ENCODE assay signal across 18 cellular contexts in the genomic region with DNA sequence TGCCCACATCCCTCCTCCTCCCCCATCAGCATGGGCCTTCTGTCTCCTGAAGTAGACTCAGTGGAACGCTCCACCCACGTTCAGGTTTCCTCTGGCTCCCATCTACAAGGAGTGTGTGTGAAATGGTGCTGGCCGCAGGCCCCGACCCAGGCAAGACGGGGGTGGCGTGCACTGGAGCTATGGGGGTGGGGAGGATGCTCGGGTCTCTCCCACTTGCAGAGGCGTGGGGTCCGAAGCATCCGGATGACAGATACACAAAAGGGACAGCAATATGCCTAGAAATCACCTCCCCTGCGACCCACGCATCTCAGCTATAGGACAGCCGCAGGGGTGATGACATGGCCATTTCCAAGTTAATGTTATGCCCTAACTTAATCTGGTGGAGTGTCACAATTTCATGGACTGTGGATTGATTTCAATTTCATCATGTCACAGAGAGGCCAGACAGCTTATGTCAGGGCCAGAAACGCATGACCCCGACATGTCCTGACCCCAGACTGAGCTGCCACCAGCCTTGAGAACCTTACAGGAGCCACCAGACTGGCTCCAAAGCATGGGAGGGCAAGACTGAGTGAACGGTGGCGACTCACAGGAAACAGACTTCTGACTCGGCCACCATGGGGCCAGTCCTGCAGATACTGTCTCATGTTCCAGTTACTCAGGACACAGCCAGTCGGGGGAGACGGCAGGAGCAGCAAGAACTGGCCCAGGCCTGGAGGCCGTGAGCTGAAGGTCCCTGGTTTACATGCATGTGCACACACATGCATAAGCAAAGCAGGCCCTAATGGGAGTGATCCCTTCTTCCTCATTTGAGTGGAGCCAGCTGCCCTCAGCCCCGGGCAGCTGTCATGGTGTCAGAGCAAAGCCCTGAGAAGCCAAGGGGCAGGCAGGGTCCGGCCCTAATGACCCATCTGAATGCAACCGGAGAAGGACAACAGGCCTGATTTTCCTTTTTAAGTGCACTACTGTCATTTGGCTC.
DNase-seq lines count a peak whose midpoint lies in the region; ATAC-seq and TF ChIP-seq lines count a peak whose summit lies in the region.
"Had no signal": no experiment of that assay in that cellular context is flagged by ENCODE, and none has a peak within 500 bp of the region (broad histone marks: within the 10 kb centered on the region; RNA-seq: fewer than 3 reads in every experiment).

No MANE protein-coding gene starts in this region.

- H3K36me3 Mint-ChIP-seq in activated naive CD4-positive, alpha-beta T cell treated with anti-CD3 and anti-CD28 coated beads, Interleukin-2, amount 50 U/mL, for 24 hours, result peaks cover 8% of the 10 kb centered on the region
- H3K36me3 Mint-ChIP-seq in activated naive CD4-positive, alpha-beta T cell treated with anti-CD3 and anti-CD28 coated beads, Interleukin-2, amount 10 ng/mL, durations not matched to agents 7 days and 5 days, result peaks cover 28% of the 10 kb centered on the region
- peaks cover 53% of the 10 kb centered on the region for H3K36me3 Mint-ChIP-seq in Calu3 (ENCODE audit: insufficient read depth, unreplicated experiment)
- H3K36me3 Mint-ChIP-seq: natural killer cell treated with Interleukin-12 subunit alpha and Interleukin-12 subunit beta and Interleukin-15 and Interleukin-18, amount 100 ng/mL, for 72 hours had no signal

- CTCF ChIA-PET in activated naive CD4-positive, alpha-beta T cell treated with anti-CD3 and anti-CD28 coated beads, Interleukin-2, amount 10 ng/mL, durations not matched to agents 7 days and 5 days (lab: Charles Lee), result no interaction called here
- CTCF ChIA-PET in Calu3 (lab: Charles Lee), result no interaction called here

- H3K9ac ChIP-seq in OCI-LY3 (ENCODE audit: low read length), result no peak overlapping the region

- no peak overlapping the region for H2AFZ ChIP-seq in OCI-LY3 (ENCODE audit: low read depth, low read length)

- H4K20me1 ChIP-seq in OCI-LY3 (ENCODE audit: insufficient read depth, low read length), result peaks cover 2% of the 10 kb centered on the region; the same call in 1 of the 2 replicates

- H3K4me1 ChIP-seq in OCI-LY3 (ENCODE audit: low read length) (0 out of 2 replicates have a peak, but pooled peaks cover 4% of the 10 kb centered on the region), foreskin keratinocyte (no peaks in the 10 kb centered on the region), Peyer's patch (peaks cover 0 to 9% (median 0%) of the 10 kb centered on the region in 4 donors)

- H3K9me3 Mint-ChIP-seq in activated naive CD4-positive, alpha-beta T cell treated with anti-CD3 and anti-CD28 coated beads, Interleukin-2, amount 50 U/mL, for 24 hours, result no peaks in the 10 kb centered on the region
- H3K9me3 Mint-ChIP-seq in activated naive CD4-positive, alpha-beta T cell treated with anti-CD3 and anti-CD28 coated beads, Interleukin-2, amount 10 ng/mL, durations not matched to agents 7 days and 5 days, result no peaks in the 10 kb centered on the region
- H3K9me3 Mint-ChIP-seq in stimulated activated naive CD8-positive, alpha-beta T cell treated with anti-CD3 and anti-CD28 coated beads, Interleukin-15, amount 100 ng/mL, for 72 hours, result no peaks in the 10 kb centered on the region
- H3K9me3 Mint-ChIP-seq in Calu3 (ENCODE audit: low read depth, unreplicated experiment), result no peaks in the 10 kb centered on the region
- H3K9me3 Mint-ChIP-seq: natural killer cell treated with Interleukin-12 subunit alpha and Interleukin-12 subunit beta and Interleukin-15 and Interleukin-18, amount 100 ng/mL, for 72 hours had no signal

- H3K4me2 ChIP-seq in OCI-LY3 (ENCODE audit: low read length), result no peak overlapping the region

- BruUV-seq in Calu3 (replicated peaks; lab: Mats Ljungman, UMichigan), result no TSS peak

- H3K27me3 ChIP-seq in OCI-LY3 (ENCODE audit: low read depth, low read length), result no peaks in the 10 kb centered on the region
- H3K27me3 ChIP-seq in foreskin keratinocyte, result no peaks in the 10 kb centered on the region
- no peaks in the 10 kb centered on the region for H3K27me3 ChIP-seq in Peyer's patch

- H3K4me3 Mint-ChIP-seq in activated naive CD4-positive, alpha-beta T cell treated with anti-CD3 and anti-CD28 coated beads, Interleukin-2, amount 50 U/mL, for 24 hours, result no peak overlapping the region
- H3K4me3 Mint-ChIP-seq in activated naive CD4-positive, alpha-beta T cell treated with anti-CD3 and anti-CD28 coated beads, Interleukin-2, amount 10 ng/mL, durations not matched to agents 7 days and 5 days, result no peak overlapping the region
- no peak overlapping the region for H3K4me3 Mint-ChIP-seq in stimulated activated naive CD8-positive, alpha-beta T cell treated with anti-CD3 and anti-CD28 coated beads, Interleukin-15, amount 100 ng/mL, for 72 hours
- H3K4me3 Mint-ChIP-seq in Calu3 (ENCODE audit: low read depth, unreplicated experiment), result no peak overlapping the region
- H3K4me3 Mint-ChIP-seq: natural killer cell treated with Interleukin-12 subunit alpha and Interleukin-12 subunit beta and Interleukin-15 and Interleukin-18, amount 100 ng/mL, for 72 hours had no signal

- peak overlapping the region; percentile 73 for H3K27ac Mint-ChIP-seq in activated naive CD4-positive, alpha-beta T cell treated with anti-CD3 and anti-CD28 coated beads, Interleukin-2, amount 50 U/mL, for 24 hours
- no peak overlapping the region for H3K27ac Mint-ChIP-seq in activated naive CD4-positive, alpha-beta T cell treated with anti-CD3 and anti-CD28 coated beads, Interleukin-2, amount 10 ng/mL, durations not matched to agents 7 days and 5 days
- peak overlapping the region; percentile 65 to 72 for H3K27ac Mint-ChIP-seq in stimulated activated naive CD8-positive, alpha-beta T cell treated with anti-CD3 and anti-CD28 coated beads, Interleukin-15, amount 100 ng/mL, for 72 hours
- H3K27ac Mint-ChIP-seq in Calu3 (ENCODE audit: unreplicated experiment), result no peak overlapping the region
- H3K27ac Mint-ChIP-seq: natural killer cell treated with Interleukin-12 subunit alpha and Interleukin-12 subunit beta and Interleukin-15 and Interleukin-18, amount 100 ng/mL, for 72 hours had no signal

- H3K36me3 ChIP-seq in OCI-LY3 (replicated peaks; ENCODE audit: low read depth, low read length), result peaks cover 81% of the 10 kb centered on the region
- peaks cover 0 to 46% (median 0%) of the 10 kb centered on the region in 3 donors for H3K36me3 ChIP-seq in Peyer's patch
- H3K36me3 ChIP-seq: WERI-Rb-1 had no signal

- H3K4me3 ChIP-seq in OCI-LY3 (ENCODE audit: low read length) (no peak overlapping the region), Peyer's patch (no peak overlapping the region)

- intact Hi-C loops in Calu3 (cut with micrococcal nuclease; ENCODE audit: unreplicated experiment), result no loop called here

- H3K4me1 Mint-ChIP-seq in activated naive CD4-positive, alpha-beta T cell treated with anti-CD3 and anti-CD28 coated beads, Interleukin-2, amount 50 U/mL, for 24 hours, result no peaks in the 10 kb centered on the region
- H3K4me1 Mint-ChIP-seq in activated naive CD4-positive, alpha-beta T cell treated with anti-CD3 and anti-CD28 coated beads, Interleukin-2, amount 10 ng/mL, durations not matched to agents 7 days and 5 days, result no peaks in the 10 kb centered on the region
- peaks cover 8% of the 10 kb centered on the region for H3K4me1 Mint-ChIP-seq in stimulated activated naive CD8-positive, alpha-beta T cell treated with anti-CD3 and anti-CD28 coated beads, Interleukin-15, amount 100 ng/mL, for 72 hours
- no peaks in the 10 kb centered on the region for H3K4me1 Mint-ChIP-seq in Calu3 (ENCODE audit: low read depth, unreplicated experiment)

- no peaks in the 10 kb centered on the region for H3K79me2 ChIP-seq in OCI-LY3 (ENCODE audit: low read length)

- no peak for TF ChIP-seq POLR2A in Peyer's patch (IDR thresholded peaks at IDR 0.05)

- H3K27me3 Mint-ChIP-seq in activated naive CD4-positive, alpha-beta T cell treated with anti-CD3 and anti-CD28 coated beads, Interleukin-2, amount 50 U/mL, for 24 hours, result no peaks in the 10 kb centered on the region
- H3K27me3 Mint-ChIP-seq in activated naive CD4-positive, alpha-beta T cell treated with anti-CD3 and anti-CD28 coated beads, Interleukin-2, amount 10 ng/mL, durations not matched to agents 7 days and 5 days, result no peaks in the 10 kb centered on the region
- no peaks in the 10 kb centered on the region for H3K27me3 Mint-ChIP-seq in stimulated activated naive CD8-positive, alpha-beta T cell treated with anti-CD3 and anti-CD28 coated beads, Interleukin-15, amount 100 ng/mL, for 72 hours
- no peaks in the 10 kb centered on the region for H3K27me3 Mint-ChIP-seq in Calu3 (ENCODE audit: unreplicated experiment)
- H3K27me3 Mint-ChIP-seq: natural killer cell treated with Interleukin-12 subunit alpha and Interleukin-12 subunit beta and Interleukin-15 and Interleukin-18, amount 100 ng/mL, for 72 hours had no signal

- TF ChIP-seq CTCF in OCI-LY3 (IDR thresholded peaks at IDR 0.05; ENCODE audit: low read depth, low read length), result no peak
- no peak for TF ChIP-seq CTCF in foreskin keratinocyte (conservative IDR thresholded peaks at IDR 0.05)
- no peak for TF ChIP-seq CTCF in Peyer's patch (IDR thresholded peaks at IDR 0.05)
- TF ChIP-seq CTCF in Calu3 (IDR thresholded peaks at IDR 0.05; ENCODE audit: unreplicated experiment), result no peak

- ATAC-seq in foreskin keratinocyte, result peak; percentile 52
- ATAC-seq in stimulated activated naive CD8-positive, alpha-beta T cell treated with anti-CD3 and anti-CD28 coated beads, Interleukin-15, amount 100 ng/mL, for 72 hours, result no peak
- ATAC-seq: natural killer cell treated with Interleukin-12 subunit alpha and Interleukin-12 subunit beta and Interleukin-15 and Interleukin-18, amount 100 ng/mL, for 72 hours had no signal

- 0 out of 2 replicates have a peak overlapping the region, but pooled peaks have one; percentile 3 for H3K27ac ChIP-seq in OCI-LY3 (ENCODE audit: low read length)
- H3K27ac ChIP-seq in foreskin keratinocyte, result no peak overlapping the region
- H3K27ac ChIP-seq in Peyer's patch, result no peak overlapping the region
- H3K27ac ChIP-seq: WERI-Rb-1 had no signal

- DNase-seq in activated naive CD4-positive, alpha-beta T cell treated with anti-CD3 and anti-CD28 coated beads, Interleukin-2, amount 10 ng/mL, durations not matched to agents 7 days and 5 days, result no peak
- no peak for DNase-seq in foreskin keratinocyte
- DNase-seq in stimulated activated naive CD8-positive, alpha-beta T cell treated with anti-CD3 and anti-CD28 coated beads, Interleukin-15, amount 100 ng/mL, for 72 hours, result no peak
- DNase-seq in Peyer's patch, result no peak
- DNase-seq in COR-L47 (lab: John Stamatoyannopoulos, UW), result no peak
- no peak for DNase-seq in Calu3
- DNase-seq: activated CD8-positive, alpha-beta memory T cell treated with anti-CD3 and anti-CD28 coated beads, Interleukin-2, amount 50 U/mL, for 4 hours; hypothalamus; left ventricle myocardium superior; NCI-H1436; NCI-H446; right cardiac atrium; stimulated activated CD8-positive, alpha-beta memory T cell treated with anti-CD3 and anti-CD28 coated beads, Interleukin-4, amount 100 ng/mL, for 48 hours; SW 1271; WERI-Rb-1 had no signal

- no peaks in the 10 kb centered on the region for H3K9me3 ChIP-seq in OCI-LY3 (ENCODE audit: insufficient read depth, low read length)
- no peaks in the 10 kb centered on the region for H3K9me3 ChIP-seq in Peyer's patch

Comparison
In these comparisons a context has a peak if more than half of its experiments do, and no peak if none do; other contexts are left out.
1. H3K27ac Mint-ChIP-seq: peak in activated naive CD4-positive, alpha-beta T cell treated with anti-CD3 and anti-CD28 coated beads, Interleukin-2, amount 50 U/mL, for 24 hours (single experiment) and stimulated activated naive CD8-positive, alpha-beta T cell treated with anti-CD3 and anti-CD28 coated beads, Interleukin-15, amount 100 ng/mL, for 72 hours (2 of 2); none in activated naive CD4-positive, alpha-beta T cell treated with anti-CD3 and anti-CD28 coated beads, Interleukin-2, amount 10 ng/mL, durations not matched to agents 7 days and 5 days (single experiment) and Calu3 (single experiment).